ENCODE assay signal across 9 cellular contexts in genomic region chr19:55657004-55657747, GRCh38. TPM values are rescaled to one million over a fixed set of nuclear protein-coding genes. Genes with fewer than 3 reads are reported as not detected.
DNase-seq lines count a peak whose midpoint lies in the region; ATAC-seq, FAIRE-seq and TF ChIP-seq lines count a peak whose summit lies in the region.
"Had no signal": no experiment of that assay in that cellular context is flagged by ENCODE, and none has a peak within 500 bp of the region (broad histone marks: within the 10 kb centered on the region; RNA-seq: fewer than 3 reads in every experiment).

No MANE protein-coding gene starts in this region.

- TF ChIP-seq CTCF in endothelial cell of umbilical vein (IDR thresholded peaks at IDR 0.05; ENCODE audit: extremely low read depth in 1 of 2, insufficient read depth in 1 of 2, low read depth in 1 of 2, low read length in 2 of 2) (no peak), psoas muscle (IDR thresholded peaks at IDR 0.05) (no peak), transverse colon (IDR thresholded peaks at IDR 0.05) (no peak)

- DNase-seq in GM23248, result peak; percentile 61
- DNase-seq in RPMI7951 (ENCODE audit: low read depth), result peak; percentile 34
- no peak for DNase-seq in endothelial cell of umbilical vein (ENCODE audit: low read depth, low spot score)
- no peak for DNase-seq in psoas muscle
- DNase-seq in transverse colon, result no peak
- no peak for DNase-seq in NCI-H187 treated with DMSO at 0.1 percent for 48 hours (lab: John Stamatoyannopoulos, UW)
- DNase-seq: aorta had no signal

- no peaks in the 10 kb centered on the region for H3K9me2 ChIP-seq in GM23248 (ENCODE audit: insufficient read depth)

- H2AFZ ChIP-seq in GM23248, result no peak overlapping the region
- no peak overlapping the region for H2AFZ ChIP-seq in endothelial cell of umbilical vein (ENCODE audit: low read depth, low read length)

- TF ChIP-seq POLR2A in endothelial cell of umbilical vein (IDR thresholded peaks at IDR 0.05; ENCODE audit: low read depth, low read length), result no peak
- TF ChIP-seq POLR2A in transverse colon (IDR thresholded peaks at IDR 0.05), result no peak

- dilution Hi-C loops in endothelial cell of umbilical vein (cut with MboI; ENCODE audit: extremely low pct_ligation_motif_present, low sequenced_read_pairs), result no loop called here

- H3F3A ChIP-seq in GM23248 (ENCODE audit: insufficient read depth), result peaks cover 8% of the 10 kb centered on the region

- ATAC-seq in psoas muscle, result no peak
- no peak for ATAC-seq in HG02623 (IDR thresholded peaks at IDR 0.05; ENCODE audit: unreplicated experiment)
- ATAC-seq in HG02981 (IDR thresholded peaks at IDR 0.05; ENCODE audit: unreplicated experiment), result no peak

- H3K4me1 ChIP-seq in GM23248 (ENCODE audit: insufficient read depth), result peaks cover 24% of the 10 kb centered on the region
- peaks cover 25% of the 10 kb centered on the region for H3K4me1 ChIP-seq in endothelial cell of umbilical vein (ENCODE audit: control insufficient read depth, extremely low read depth, insufficient read depth, low read length)
- peaks cover 40% of the 10 kb centered on the region for H3K4me1 ChIP-seq in psoas muscle
- peaks cover 32 to 49% (median 41%) of the 10 kb centered on the region in 4 donors for H3K4me1 ChIP-seq in transverse colon

- peak; percentile 4 for FAIRE-seq in endothelial cell of umbilical vein (lab: Jason Lieb, UNC)

- H3K4me3 ChIP-seq in GM23248 (peak overlapping the region; percentile 98), endothelial cell of umbilical vein (replicated peaks in 1 of 3; ENCODE audit: insufficient read depth in 1 of 3, low read depth in 1 of 3, low read length in 3 of 3) (peak overlapping the region in 2 of 3 experiments; percentile 94 to 98), psoas muscle (peak overlapping the region; percentile 71), transverse colon (peak overlapping the region in 2 of 4 donors; percentile 66 to 93)

- POLR2A ChIA-PET in endothelial cell of umbilical vein (lab: Charles Lee), result interaction anchor here (0.6 to 1.0 kb wide), 2 partner anchors 14 to 73 kb away, joined by 3 to 8 read pairs; no protein-coding TSS in a partner anchor

- no TSS peak for BruUV-seq in endothelial cell of umbilical vein (replicated peaks; lab: Mats Ljungman, UMichigan)

- intact Hi-C loops in endothelial cell of umbilical vein (cut with micrococcal nuclease) (loop anchor here (10.0 kb wide), 3 partner anchors 322 to 1192 kb away; partner anchors contain the start of genes KMT5C, LENG9 and ZNF787), psoas muscle (cut with DNase I) (loop anchor here (2.0 to 10.0 kb wide), 2 partner anchors 14 to 272 kb away; partner anchors contain the start of genes RPL28 (in 1 of the 2) and TMEM238 (in 1 of the 2)), transverse colon (cut with DNase I; ENCODE audit: low total_unique reads) (loop anchor here (10.0 kb wide), 1 partner anchor 272 kb away; the partner anchor contains the start of genes RPL28 and TMEM238)

- CTCF ChIA-PET in endothelial cell of umbilical vein (lab: Charles Lee), result interaction anchor here (0.8 to 2.2 kb wide), 4 partner anchors 10 to 21 kb away, joined by 3 to 22 read pairs (median 3); no protein-coding TSS in a partner anchor

- H3K79me2 ChIP-seq in GM23248 (ENCODE audit: insufficient read depth) (peaks cover 72% of the 10 kb centered on the region), endothelial cell of umbilical vein (ENCODE audit: control insufficient read depth, insufficient read depth, low read length) (peaks cover 72% of the 10 kb centered on the region)

- H4K20me1 ChIP-seq in GM23248 (ENCODE audit: insufficient read depth) (peaks cover 37% of the 10 kb centered on the region; the same call in 1 of the 2 replicates), endothelial cell of umbilical vein (replicated peaks; ENCODE audit: control insufficient read depth, extremely low read depth, insufficient read depth, low read length) (peaks cover 12% of the 10 kb centered on the region)

- peaks cover 11% of the 10 kb centered on the region; the same call in 1 of the 2 replicates for H3K36me3 ChIP-seq in GM23248 (ENCODE audit: low read depth)
- peaks cover 2 to 26% of the 10 kb centered on the region in 2 experiments for H3K36me3 ChIP-seq in endothelial cell of umbilical vein (ENCODE audit: control insufficient read depth in 2 of 2, extremely low read depth in 1 of 2, insufficient read depth in 2 of 2, low read length in 2 of 2)
- H3K36me3 ChIP-seq in psoas muscle (ENCODE audit: insufficient read depth in 1 of 2, low read depth in 1 of 2), result peaks cover 2 to 29% of the 10 kb centered on the region in 2 donors
- peaks cover 0 to 20% (median 5%) of the 10 kb centered on the region in 4 donors for H3K36me3 ChIP-seq in transverse colon

- H3K9ac ChIP-seq in GM23248, result peak overlapping the region; percentile 98
- peak overlapping the region; percentile 97 for H3K9ac ChIP-seq in endothelial cell of umbilical vein (replicated peaks; ENCODE audit: extremely low read depth, insufficient read depth, low read length)

- H3K9me1 ChIP-seq in endothelial cell of umbilical vein (replicated peaks; ENCODE audit: control insufficient read depth, extremely low read depth, insufficient read depth, low read length), result no peaks in the 10 kb centered on the region

- no peak for TF ChIP-seq EP300 in transverse colon (IDR thresholded peaks at IDR 0.05; ENCODE audit: low read depth)

- H3K27ac ChIP-seq in GM23248 (peak overlapping the region; percentile 97), endothelial cell of umbilical vein (ENCODE audit: insufficient read depth, low read depth, low read length) (no peak overlapping the region), psoas muscle (no peak overlapping the region), transverse colon (peak overlapping the region in 2 of 4 donors; percentile 9 to 18)

- H3K4me2 ChIP-seq in GM23248 (ENCODE audit: unreplicated experiment) (peak overlapping the region; percentile 100), endothelial cell of umbilical vein (ENCODE audit: insufficient read depth, low read length) (peak overlapping the region; percentile 96)

- H3K27me3 ChIP-seq in GM23248 (replicated peaks; ENCODE audit: insufficient read depth) (no peaks in the 10 kb centered on the region), endothelial cell of umbilical vein (ENCODE audit: control insufficient read depth in 2 of 2, insufficient read depth in 2 of 2, low read length in 2 of 2) (no peaks in the 10 kb centered on the region), psoas muscle (ENCODE audit: insufficient read depth in 3 of 3, low read length in 2 of 3) (no peaks in the 10 kb centered on the region), transverse colon (no peaks in the 10 kb centered on the region)

- in situ Hi-C loops in GM23248 (cut with MboI), result loop anchor here (25.0 kb wide), 1 partner anchor 1195 kb away; the partner anchor contains the start of genes CDC42EP5 and LENG9
- in situ Hi-C loops in transverse colon (cut with MboI; ENCODE audit: low pct_ligation_motif_present in 1 of 4, low pct_unique_long_range_greater_than_20kb in 1 of 4, low sequenced_read_pairs in 3 of 4), result no loop called here

- H3K9me3 ChIP-seq in GM23248 (ENCODE audit: low read depth) (no peaks in the 10 kb centered on the region), endothelial cell of umbilical vein (replicated peaks; ENCODE audit: control insufficient read depth, insufficient read depth, low read length) (no peaks in the 10 kb centered on the region), psoas muscle (no peaks in the 10 kb centered on the region), transverse colon (no peaks in the 10 kb centered on the region)

- WGBS in GM23248 (ENCODE audit: low coverage in 1 of 2, low lambda C conversion rate in 2 of 2, missing lambda C conversion rate in 2 of 2), 2 experiments, result 22 to 27% methylated on average over 18 of the region's 18 CpGs
- WGBS in psoas muscle, 3 donors, result 43 to 56% (median 47%) methylated on average over 18 of the region's 18 CpGs
- 6 to 22% methylated on average over 3 to 18 of the region's 18 CpGs for WGBS in transverse colon (ENCODE audit: low coverage in 1 of 2), 2 donors

RNA-seq across cellular contexts. Expression of gene U2AF2, which starts 2.3 kb away (rescaled TPM):
- total RNA-seq in GM23248 (2014; rRNA removed; shearing (Covaris generic)), result 128 and 150 TPM in 2 replicates
- polyA plus RNA-seq in GM23248 (2016; fragmentation: Nextera tagmentation; extraction: Ambion mirVana) (19.3 and 22.4 TPM in 2 replicates), endothelial cell of umbilical vein (173 and 183 TPM in 2 replicates), psoas muscle (100 to 1,000 TPM in 1 of 3 donors, 10 to 100 TPM in 2; 54.1 to 116 (median 55.1) TPM)
- 80.3 and 108 TPM in 2 replicates for total RNA-seq in RPMI7951 (2014; rRNA removed; shearing (Covaris generic))
- total RNA-seq in endothelial cell of umbilical vein (246 and 259 TPM in 2 replicates), psoas muscle (10 to 100 TPM; 58.8 to 85.2 (median 78.2) TPM), transverse colon (100 to 1,000 TPM; 112 to 185 (median 130) TPM)
- polyA plus RNA-seq in endothelial cell of umbilical vein (2011; cell fraction: cytosol; rRNA removed), result 207 and 211 TPM in 2 replicates
- polyA plus RNA-seq in endothelial cell of umbilical vein (2011; cell fraction: nucleus; rRNA removed), result 352 and 403 TPM in 2 replicates
- 162 and 163 TPM in 2 replicates for polyA plus RNA-seq in endothelial cell of umbilical vein (2012)
- 106 and 117 TPM in 2 replicates for polyA minus RNA-seq in endothelial cell of umbilical vein
- polyA minus RNA-seq in endothelial cell of umbilical vein (2011; cell fraction: cytosol; rRNA and poly(A)+ RNA removed), result 100.0 TPM
- 83.5 and 131 TPM in 2 replicates for polyA minus RNA-seq in endothelial cell of umbilical vein (2011; cell fraction: nucleus; rRNA and poly(A)+ RNA removed)

RNA-seq across cellular contexts. Expression of gene CCDC106, which starts 9.2 kb away (rescaled TPM):
- 11.3 and 12.0 TPM in 2 replicates for total RNA-seq in GM23248 (2014; rRNA removed; shearing (Covaris generic))
- 15.2 and 15.3 TPM in 2 replicates for polyA plus RNA-seq in GM23248 (2016; fragmentation: Nextera tagmentation; extraction: Ambion mirVana)
- 3.7 and 5.7 TPM in 2 replicates for total RNA-seq in RPMI7951 (2014; rRNA removed; shearing (Covaris generic))
- total RNA-seq in endothelial cell of umbilical vein, result 11.8 and 13.2 TPM in 2 replicates
- 12.0 and 17.8 TPM in 2 replicates for polyA plus RNA-seq in endothelial cell of umbilical vein
- polyA plus RNA-seq in endothelial cell of umbilical vein (2011; cell fraction: cytosol; rRNA removed), result 6.7 and 12.5 TPM in 2 replicates
- polyA plus RNA-seq in endothelial cell of umbilical vein (2011; cell fraction: nucleus; rRNA removed), result 11.5 and 13.9 TPM in 2 replicates
- polyA plus RNA-seq in endothelial cell of umbilical vein (2012), result 7.3 and 12.6 TPM in 2 replicates
- polyA minus RNA-seq in endothelial cell of umbilical vein, result 2.5 and 2.6 TPM in 2 replicates
- polyA minus RNA-seq in endothelial cell of umbilical vein (2011; cell fraction: cytosol; rRNA and poly(A)+ RNA removed), result 3.7 TPM
- 1.5 and 2.7 TPM in 2 replicates for polyA minus RNA-seq in endothelial cell of umbilical vein (2011; cell fraction: nucleus; rRNA and poly(A)+ RNA removed)
- total RNA-seq in psoas muscle, result 10 to 100 TPM in 2 of 4 donors, 1 to 10 TPM in 2; 8.0 to 12.0 (median 10.4) TPM
- 10 to 100 TPM in 2 of 3 donors, 1 to 10 TPM in 1; 4.4 to 11.8 (median 10.0) TPM for polyA plus RNA-seq in psoas muscle
- 10 to 100 TPM in 2 of 4 donors, 1 to 10 TPM in 2; 3.7 to 15.1 (median 8.4) TPM for total RNA-seq in transverse colon

RNA-seq across cellular contexts. Expression of gene ZNF581, which starts 13.7 kb away (rescaled TPM):
- total RNA-seq in GM23248 (2014; rRNA removed; shearing (Covaris generic)), result 8.5 and 12.1 TPM in 2 replicates
- 17.6 and 20.6 TPM in 2 replicates for polyA plus RNA-seq in GM23248 (2016; fragmentation: Nextera tagmentation; extraction: Ambion mirVana)
- 13.5 and 13.7 TPM in 2 replicates for total RNA-seq in RPMI7951 (2014; rRNA removed; shearing (Covaris generic))
- total RNA-seq in endothelial cell of umbilical vein, result 27.8 and 31.4 TPM in 2 replicates
- polyA plus RNA-seq in endothelial cell of umbilical vein, result 32.3 and 37.0 TPM in 2 replicates
- 24.2 and 31.0 TPM in 2 replicates for polyA plus RNA-seq in endothelial cell of umbilical vein (2011; cell fraction: cytosol; rRNA removed)
- 9.1 and 13.7 TPM in 2 replicates for polyA plus RNA-seq in endothelial cell of umbilical vein (2011; cell fraction: nucleus; rRNA removed)
- polyA plus RNA-seq in endothelial cell of umbilical vein (2012), result 25.4 and 37.5 TPM in 2 replicates
- 17.1 and 24.4 TPM in 2 replicates for polyA minus RNA-seq in endothelial cell of umbilical vein
- 13.7 TPM for polyA minus RNA-seq in endothelial cell of umbilical vein (2011; cell fraction: cytosol; rRNA and poly(A)+ RNA removed)
- polyA minus RNA-seq in endothelial cell of umbilical vein (2011; cell fraction: nucleus; rRNA and poly(A)+ RNA removed), result 2.8 and 4.9 TPM in 2 replicates
- 10 to 100 TPM; 10.2 to 14.5 (median 10.6) TPM for total RNA-seq in psoas muscle
- polyA plus RNA-seq in psoas muscle, result 10 to 100 TPM; 14.6 to 18.6 (median 17.5) TPM
- 10 to 100 TPM in 2 of 4 donors, 1 to 10 TPM in 2; 4.1 to 19.7 (median 10.0) TPM for total RNA-seq in transverse colon

RNA-seq across cellular contexts. Expression of gene ZNF580, which starts 16.4 kb away (rescaled TPM):
- 7.0 and 11.7 TPM in 2 replicates for total RNA-seq in GM23248 (2014; rRNA removed; shearing (Covaris generic))
- polyA plus RNA-seq in GM23248 (2016; fragmentation: Nextera tagmentation; extraction: Ambion mirVana), result 43.1 and 44.0 TPM in 2 replicates
- total RNA-seq in RPMI7951 (2014; rRNA removed; shearing (Covaris generic)), result 11.3 and 12.9 TPM in 2 replicates
- total RNA-seq in endothelial cell of umbilical vein, result 32.5 and 41.1 TPM in 2 replicates
- 13.7 and 16.9 TPM in 2 replicates for polyA plus RNA-seq in endothelial cell of umbilical vein
- polyA plus RNA-seq in endothelial cell of umbilical vein (2011; cell fraction: cytosol; rRNA removed), result 11.2 and 16.6 TPM in 2 replicates
- 22.6 and 26.6 TPM in 2 replicates for polyA plus RNA-seq in endothelial cell of umbilical vein (2011; cell fraction: nucleus; rRNA removed)
- 25.0 and 30.3 TPM in 2 replicates for polyA plus RNA-seq in endothelial cell of umbilical vein (2012)
- polyA minus RNA-seq in endothelial cell of umbilical vein, result 7.4 and 10.2 TPM in 2 replicates
- polyA minus RNA-seq in endothelial cell of umbilical vein (2011; cell fraction: cytosol; rRNA and poly(A)+ RNA removed), result 12.2 TPM
- polyA minus RNA-seq in endothelial cell of umbilical vein (2011; cell fraction: nucleus; rRNA and poly(A)+ RNA removed), result 4.6 and 8.8 TPM in 2 replicates
- 10 to 100 TPM; 10.3 to 21.1 (median 13.7) TPM for total RNA-seq in psoas muscle
- 10 to 100 TPM in 1 of 3 donors, 1 to 10 TPM in 2; 5.9 to 13.5 (median 9.2) TPM for polyA plus RNA-seq in psoas muscle
- 100 to 1,000 TPM in 1 of 4 donors, 10 to 100 TPM in 3; 15.2 to 154 (median 25.7) TPM for total RNA-seq in transverse colon

RNA-seq across cellular contexts. Expression of gene EPN1, which starts 17.9 kb away (rescaled TPM):
- total RNA-seq in GM23248 (2014; rRNA removed; shearing (Covaris generic)), result 82.2 and 103 TPM in 2 replicates
- 48.8 and 53.1 TPM in 2 replicates for polyA plus RNA-seq in GM23248 (2016; fragmentation: Nextera tagmentation; extraction: Ambion mirVana)
- 26.0 and 46.4 TPM in 2 replicates for total RNA-seq in RPMI7951 (2014; rRNA removed; shearing (Covaris generic))
- total RNA-seq in endothelial cell of umbilical vein, result 133 and 138 TPM in 2 replicates
- polyA plus RNA-seq in endothelial cell of umbilical vein, result 76.9 and 87.2 TPM in 2 replicates
- polyA plus RNA-seq in endothelial cell of umbilical vein (2011; cell fraction: cytosol; rRNA removed), result 52.2 and 91.9 TPM in 2 replicates
- polyA plus RNA-seq in endothelial cell of umbilical vein (2011; cell fraction: nucleus; rRNA removed), result 37.8 and 43.7 TPM in 2 replicates
- 70.3 and 107 TPM in 2 replicates for polyA plus RNA-seq in endothelial cell of umbilical vein (2012)
- 47.2 and 66.9 TPM in 2 replicates for polyA minus RNA-seq in endothelial cell of umbilical vein
- polyA minus RNA-seq in endothelial cell of umbilical vein (2011; cell fraction: cytosol; rRNA and poly(A)+ RNA removed), result 90.8 TPM
- 11.7 and 23.9 TPM in 2 replicates for polyA minus RNA-seq in endothelial cell of umbilical vein (2011; cell fraction: nucleus; rRNA and poly(A)+ RNA removed)
- 100 to 1,000 TPM; 113 to 134 (median 125) TPM for total RNA-seq in psoas muscle
- polyA plus RNA-seq in psoas muscle, result 100 to 1,000 TPM; 117 to 211 (median 145) TPM
- 100 to 1,000 TPM; 121 to 242 (median 185) TPM for total RNA-seq in transverse colon

Comparison
In these comparisons a context has a peak if more than half of its experiments do, and no peak if none do; other contexts are left out.
1. DNase-seq: peak in GM23248 (single experiment) and RPMI7951 (single experiment); none in endothelial cell of umbilical vein (single experiment), psoas muscle (0 of 2), transverse colon (single experiment) and NCI-H187 treated with DMSO at 0.1 percent for 48 hours (single experiment).